Comparison of ENCODE assay signal across 1 cellular context in genomic region chr5:137753986-137754235, GRCh38.
A peak's percentile ranks its signal among the peaks of the same experiment; 100 is the strongest.
TF ChIP-seq lines count a peak whose summit lies in the region.

No MANE protein-coding gene starts in this region.

TF ChIP-seq in K562, 482 proteins besides CTCF, POLR2A, EP300 and RAD21 (continued from another document):
- 0 out of 2 replicates have a peak, but pooled peaks have one; percentile 30 for TF ChIP-seq ZNF511 (CRISPR knock-in tag; IDR thresholded peaks at IDR 0.05)
- no peak for TF ChIP-seq E4F1 (CRISPR knock-in tag; IDR thresholded peaks at IDR 0.05; ENCODE audit: borderline replicate concordance)
- no peak for TF ChIP-seq MYNN (IDR thresholded peaks at IDR 0.05)
- TF ChIP-seq MYNN (CRISPR knock-in tag; IDR thresholded peaks at IDR 0.05) = no peak
- TF ChIP-seq EGR1 (conservative IDR thresholded peaks at IDR 0.05) = peak; percentile 65; the same call in 1 of the 2 replicates
- no peak for TF ChIP-seq CBFA2T2 (conservative IDR thresholded peaks at IDR 0.05)
- TF ChIP-seq THRB (CRISPR knock-in tag; conservative IDR thresholded peaks at IDR 0.05) = peak; percentile 69; the same call in 1 of the 2 replicates
- TF ChIP-seq NCOA1 (IDR thresholded peaks at IDR 0.05; ENCODE audit: low read depth) = no peak
- TF ChIP-seq ID3 (CRISPR knock-in tag; IDR thresholded peaks at IDR 0.05) = no peak
- 0 out of 2 replicates have a peak, but pooled peaks have one; percentile 27 for TF ChIP-seq ID3 (tag; IDR thresholded peaks at IDR 0.05)
- no peak for TF ChIP-seq SUPT5H (IDR thresholded peaks at IDR 0.05)
- no peak for TF ChIP-seq MGA (IDR thresholded peaks at IDR 0.05)
- no peak; the same call in 1 of the 2 replicates for TF ChIP-seq TGIF2 (CRISPR knock-in tag; IDR thresholded peaks at IDR 0.05)
- no peak for TF ChIP-seq KLF1 (tag; IDR thresholded peaks at IDR 0.05)
- no peak for TF ChIP-seq GABPA (tag; conservative IDR thresholded peaks at IDR 0.05; ENCODE audit: low read depth)
- TF ChIP-seq DMBX1 (CRISPR knock-in tag; IDR thresholded peaks at IDR 0.05; ENCODE audit: borderline replicate concordance) = no peak
- TF ChIP-seq BRD4 (IDR thresholded peaks at IDR 0.05) = 0 out of 2 replicates have a peak, but pooled peaks have one; percentile 71
- no peak for TF ChIP-seq JUND (IDR thresholded peaks at IDR 0.05; ENCODE audit: borderline replicate concordance, low read depth, low read length)
- no peak; the same call in 2 of the 3 replicates for TF ChIP-seq JUND (tag; IDR thresholded peaks at IDR 0.05; ENCODE audit: borderline replicate concordance, low read depth, low read length)
- no peak for TF ChIP-seq ZNF584 (CRISPR knock-in tag; IDR thresholded peaks at IDR 0.05; ENCODE audit: low read depth)
- no peak for TF ChIP-seq IRF9 (tag; IDR thresholded peaks at IDR 0.05)
- no peak for TF ChIP-seq ZNF436 (CRISPR knock-in tag; IDR thresholded peaks at IDR 0.05)
- no peak for TF ChIP-seq PREB (CRISPR knock-in tag; IDR thresholded peaks at IDR 0.05)
- TF ChIP-seq ESRRB (CRISPR knock-in tag; IDR thresholded peaks at IDR 0.05; ENCODE audit: borderline replicate concordance) = no peak
- TF ChIP-seq ZNF445 (CRISPR knock-in tag; IDR thresholded peaks at IDR 0.05; ENCODE audit: low read depth) = no peak
- TF ChIP-seq IRF1 (CRISPR knock-in tag; IDR thresholded peaks at IDR 0.05; ENCODE audit: borderline replicate concordance) = no peak
